In the genomic region with DNA sequence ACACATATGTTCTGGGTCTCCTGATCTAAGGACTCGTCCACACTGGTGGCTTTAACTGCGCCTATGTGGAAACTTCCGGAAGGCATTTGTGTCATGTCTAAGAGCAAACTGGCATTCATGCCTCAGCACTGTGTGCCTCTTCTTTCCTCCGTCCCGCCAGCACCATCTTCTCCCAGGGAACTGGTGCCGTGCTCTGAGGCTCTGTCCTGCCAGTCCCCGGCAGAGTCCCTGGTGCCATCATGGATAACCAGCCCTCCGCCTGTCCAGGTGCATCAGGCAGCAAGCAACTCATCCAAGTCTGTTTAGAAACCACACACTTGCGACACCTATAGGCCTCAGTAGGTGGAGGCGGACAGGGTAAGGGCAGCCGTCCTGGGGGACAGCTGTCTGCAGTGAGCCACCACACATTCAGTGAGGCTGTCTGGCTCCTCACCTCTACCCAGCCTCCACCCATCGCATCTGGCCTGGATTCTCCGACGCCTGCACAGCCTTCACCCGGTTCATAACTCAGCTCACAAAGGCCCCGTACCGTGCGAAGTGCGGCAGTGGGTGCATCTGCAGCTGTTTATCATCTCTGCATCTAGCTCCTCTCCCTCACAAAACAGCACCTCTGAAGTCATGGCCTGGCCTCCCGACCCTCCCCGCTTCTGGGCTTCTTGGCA, we compare ENCODE assay signal across 1 cellular context.
TF ChIP-seq lines count a peak whose summit lies in the region.

No MANE protein-coding gene starts in this region.

TF ChIP-seq in K562, 482 proteins besides CTCF, POLR2A, EP300 and RAD21 (continued from another document):
- TF ChIP-seq, protein P1, sequence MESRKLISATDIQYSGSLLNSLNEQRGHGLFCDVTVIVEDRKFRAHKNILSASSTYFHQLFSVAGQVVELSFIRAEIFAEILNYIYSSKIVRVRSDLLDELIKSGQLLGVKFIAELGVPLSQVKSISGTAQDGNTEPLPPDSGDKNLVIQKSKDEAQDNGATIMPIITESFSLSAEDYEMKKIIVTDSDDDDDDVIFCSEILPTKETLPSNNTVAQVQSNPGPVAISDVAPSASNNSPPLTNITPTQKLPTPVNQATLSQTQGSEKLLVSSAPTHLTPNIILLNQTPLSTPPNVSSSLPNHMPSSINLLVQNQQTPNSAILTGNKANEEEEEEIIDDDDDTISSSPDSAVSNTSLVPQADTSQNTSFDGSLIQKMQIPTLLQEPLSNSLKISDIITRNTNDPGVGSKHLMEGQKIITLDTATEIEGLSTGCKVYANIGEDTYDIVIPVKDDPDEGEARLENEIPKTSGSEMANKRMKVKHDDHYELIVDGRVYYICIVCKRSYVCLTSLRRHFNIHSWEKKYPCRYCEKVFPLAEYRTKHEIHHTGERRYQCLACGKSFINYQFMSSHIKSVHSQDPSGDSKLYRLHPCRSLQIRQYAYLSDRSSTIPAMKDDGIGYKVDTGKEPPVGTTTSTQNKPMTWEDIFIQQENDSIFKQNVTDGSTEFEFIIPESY (CRISPR knock-in tag; IDR thresholded peaks at IDR 0.05), result no peak
- TF ChIP-seq CAMTA2 (CRISPR knock-in tag; conservative IDR thresholded peaks at IDR 0.05) (no peak), NUFIP1 (IDR thresholded peaks at IDR 0.05; ENCODE audit: partially characterized antibody) (no peak), TRIM28 (IDR thresholded peaks at IDR 0.05) (no peak), ZNF41 (CRISPR knock-in tag; conservative IDR thresholded peaks at IDR 0.05) (no peak), HOXB6 (CRISPR knock-in tag; IDR thresholded peaks at IDR 0.05; ENCODE audit: borderline replicate concordance) (no peak), ESRRB (CRISPR knock-in tag; IDR thresholded peaks at IDR 0.05; ENCODE audit: borderline replicate concordance) (no peak), HNRNPK (IDR thresholded peaks at IDR 0.05; ENCODE audit: low read depth, low read length, poor library complexity, severe bottlenecking) (no peak), TAL1 (IDR thresholded peaks at IDR 0.05) (no peak), RHOXF2B (CRISPR knock-in tag; conservative IDR thresholded peaks at IDR 0.05) (no peak)
- TF ChIP-seq, protein P2, sequence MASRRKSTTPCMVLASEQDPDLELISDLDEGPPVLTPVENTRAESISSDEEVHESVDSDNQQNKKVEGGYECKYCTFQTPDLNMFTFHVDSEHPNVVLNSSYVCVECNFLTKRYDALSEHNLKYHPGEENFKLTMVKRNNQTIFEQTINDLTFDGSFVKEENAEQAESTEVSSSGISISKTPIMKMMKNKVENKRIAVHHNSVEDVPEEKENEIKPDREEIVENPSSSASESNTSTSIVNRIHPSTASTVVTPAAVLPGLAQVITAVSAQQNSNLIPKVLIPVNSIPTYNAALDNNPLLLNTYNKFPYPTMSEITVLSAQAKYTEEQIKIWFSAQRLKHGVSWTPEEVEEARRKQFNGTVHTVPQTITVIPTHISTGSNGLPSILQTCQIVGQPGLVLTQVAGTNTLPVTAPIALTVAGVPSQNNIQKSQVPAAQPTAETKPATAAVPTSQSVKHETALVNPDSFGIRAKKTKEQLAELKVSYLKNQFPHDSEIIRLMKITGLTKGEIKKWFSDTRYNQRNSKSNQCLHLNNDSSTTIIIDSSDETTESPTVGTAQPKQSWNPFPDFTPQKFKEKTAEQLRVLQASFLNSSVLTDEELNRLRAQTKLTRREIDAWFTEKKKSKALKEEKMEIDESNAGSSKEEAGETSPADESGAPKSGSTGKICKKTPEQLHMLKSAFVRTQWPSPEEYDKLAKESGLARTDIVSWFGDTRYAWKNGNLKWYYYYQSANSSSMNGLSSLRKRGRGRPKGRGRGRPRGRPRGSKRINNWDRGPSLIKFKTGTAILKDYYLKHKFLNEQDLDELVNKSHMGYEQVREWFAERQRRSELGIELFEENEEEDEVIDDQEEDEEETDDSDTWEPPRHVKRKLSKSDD (conservative IDR thresholded peaks at IDR 0.05; ENCODE audit: low read length), result no peak
TF ChIP-seq in K562: peak in this region for 0.
